1 cellular context compared by ENCODE assay signal in the genomic region with DNA sequence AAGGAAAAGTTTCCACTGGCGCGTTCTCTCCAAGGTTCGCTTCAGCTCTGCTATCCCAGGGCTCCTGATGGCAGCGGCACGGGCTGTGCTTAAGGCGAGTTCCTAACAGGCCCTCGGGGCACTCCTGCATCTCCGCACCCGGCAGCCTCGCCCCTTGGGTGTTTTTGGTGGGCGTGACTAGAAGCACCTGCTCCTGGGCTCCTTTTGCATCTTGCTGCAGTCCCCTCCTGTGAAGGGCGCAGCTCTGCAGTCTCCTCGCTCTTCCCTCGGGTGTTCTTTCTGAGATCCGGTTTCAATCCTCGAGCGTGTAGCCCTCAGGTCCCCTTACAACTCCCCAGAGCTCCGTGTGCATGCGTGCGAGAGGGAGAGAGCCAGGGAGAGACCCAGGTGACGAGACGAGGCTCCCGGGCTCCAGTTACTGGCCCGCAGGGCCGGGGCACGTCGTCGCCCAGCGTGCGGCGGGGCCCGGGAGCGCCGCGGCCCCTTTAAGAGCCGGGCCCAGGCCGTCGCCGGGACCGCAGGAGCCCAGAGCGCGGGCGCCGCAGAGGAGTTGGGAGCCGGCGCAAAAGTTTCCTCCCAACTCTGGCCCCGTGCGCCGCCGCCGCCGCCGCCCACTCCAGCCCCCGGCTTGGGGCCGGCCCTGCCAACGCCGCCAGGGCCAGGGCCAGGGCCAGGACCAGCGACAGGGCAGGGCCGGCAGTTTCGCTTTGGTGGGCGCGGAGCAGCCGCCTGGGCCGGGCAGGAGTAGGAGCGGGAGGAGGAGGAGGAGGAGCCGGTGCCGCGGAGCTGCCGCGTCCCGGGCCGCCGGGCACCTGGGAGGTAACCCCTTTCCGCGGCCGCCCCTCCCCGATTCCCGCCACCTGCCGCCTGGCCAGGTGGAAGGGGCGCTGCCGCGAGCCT.
TF ChIP-seq lines count a peak whose summit lies in the region.

A gene with protein sequence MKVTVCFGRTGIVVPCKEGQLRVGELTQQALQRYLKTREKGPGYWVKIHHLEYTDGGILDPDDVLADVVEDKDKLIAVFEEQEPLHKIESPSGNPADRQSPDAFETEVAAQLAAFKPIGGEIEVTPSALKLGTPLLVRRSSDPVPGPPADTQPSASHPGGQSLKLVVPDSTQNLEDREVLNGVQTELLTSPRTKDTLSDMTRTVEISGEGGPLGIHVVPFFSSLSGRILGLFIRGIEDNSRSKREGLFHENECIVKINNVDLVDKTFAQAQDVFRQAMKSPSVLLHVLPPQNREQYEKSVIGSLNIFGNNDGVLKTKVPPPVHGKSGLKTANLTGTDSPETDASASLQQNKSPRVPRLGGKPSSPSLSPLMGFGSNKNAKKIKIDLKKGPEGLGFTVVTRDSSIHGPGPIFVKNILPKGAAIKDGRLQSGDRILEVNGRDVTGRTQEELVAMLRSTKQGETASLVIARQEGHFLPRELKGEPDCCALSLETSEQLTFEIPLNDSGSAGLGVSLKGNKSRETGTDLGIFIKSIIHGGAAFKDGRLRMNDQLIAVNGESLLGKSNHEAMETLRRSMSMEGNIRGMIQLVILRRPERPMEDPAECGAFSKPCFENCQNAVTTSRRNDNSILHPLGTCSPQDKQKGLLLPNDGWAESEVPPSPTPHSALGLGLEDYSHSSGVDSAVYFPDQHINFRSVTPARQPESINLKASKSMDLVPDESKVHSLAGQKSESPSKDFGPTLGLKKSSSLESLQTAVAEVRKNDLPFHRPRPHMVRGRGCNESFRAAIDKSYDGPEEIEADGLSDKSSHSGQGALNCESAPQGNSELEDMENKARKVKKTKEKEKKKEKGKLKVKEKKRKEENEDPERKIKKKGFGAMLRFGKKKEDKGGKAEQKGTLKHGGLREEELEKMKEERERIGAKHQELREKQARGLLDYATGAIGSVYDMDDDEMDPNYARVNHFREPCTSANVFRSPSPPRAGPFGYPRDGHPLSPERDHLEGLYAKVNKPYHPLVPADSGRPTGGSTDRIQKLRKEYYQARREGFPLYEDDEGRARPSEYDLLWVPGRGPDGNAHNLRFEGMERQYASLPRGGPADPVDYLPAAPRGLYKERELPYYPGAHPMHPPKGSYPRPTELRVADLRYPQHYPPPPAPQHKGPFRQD (N-terminal part only) (plus strand): TSS at position 515 of the 900 bp plus-strand sequence. CDS start 525 bp downstream, outside the sequence.

TF ChIP-seq in HepG2, 621 proteins besides CTCF, POLR2A, EP300 and RAD21 (continued from another document and continues in another):
- TF ChIP-seq, protein P1, sequence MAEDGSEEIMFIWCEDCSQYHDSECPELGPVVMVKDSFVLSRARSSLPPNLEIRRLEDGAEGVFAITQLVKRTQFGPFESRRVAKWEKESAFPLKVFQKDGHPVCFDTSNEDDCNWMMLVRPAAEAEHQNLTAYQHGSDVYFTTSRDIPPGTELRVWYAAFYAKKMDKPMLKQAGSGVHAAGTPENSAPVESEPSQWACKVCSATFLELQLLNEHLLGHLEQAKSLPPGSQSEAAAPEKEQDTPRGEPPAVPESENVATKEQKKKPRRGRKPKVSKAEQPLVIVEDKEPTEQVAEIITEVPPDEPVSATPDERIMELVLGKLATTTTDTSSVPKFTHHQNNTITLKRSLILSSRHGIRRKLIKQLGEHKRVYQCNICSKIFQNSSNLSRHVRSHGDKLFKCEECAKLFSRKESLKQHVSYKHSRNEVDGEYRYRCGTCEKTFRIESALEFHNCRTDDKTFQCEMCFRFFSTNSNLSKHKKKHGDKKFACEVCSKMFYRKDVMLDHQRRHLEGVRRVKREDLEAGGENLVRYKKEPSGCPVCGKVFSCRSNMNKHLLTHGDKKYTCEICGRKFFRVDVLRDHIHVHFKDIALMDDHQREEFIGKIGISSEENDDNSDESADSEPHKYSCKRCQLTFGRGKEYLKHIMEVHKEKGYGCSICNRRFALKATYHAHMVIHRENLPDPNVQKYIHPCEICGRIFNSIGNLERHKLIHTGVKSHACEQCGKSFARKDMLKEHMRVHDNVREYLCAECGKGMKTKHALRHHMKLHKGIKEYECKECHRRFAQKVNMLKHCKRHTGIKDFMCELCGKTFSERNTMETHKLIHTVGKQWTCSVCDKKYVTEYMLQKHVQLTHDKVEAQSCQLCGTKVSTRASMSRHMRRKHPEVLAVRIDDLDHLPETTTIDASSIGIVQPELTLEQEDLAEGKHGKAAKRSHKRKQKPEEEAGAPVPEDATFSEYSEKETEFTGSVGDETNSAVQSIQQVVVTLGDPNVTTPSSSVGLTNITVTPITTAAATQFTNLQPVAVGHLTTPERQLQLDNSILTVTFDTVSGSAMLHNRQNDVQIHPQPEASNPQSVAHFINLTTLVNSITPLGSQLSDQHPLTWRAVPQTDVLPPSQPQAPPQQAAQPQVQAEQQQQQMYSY (CRISPR knock-in tag; IDR thresholded peaks at IDR 0.05): peak; percentile 19; the same call in 1 of the 2 replicates
- TF ChIP-seq ZNF737 (CRISPR knock-in tag; IDR thresholded peaks at IDR 0.05; ENCODE audit: borderline replicate concordance) (0 out of 2 replicates have a peak, but pooled peaks have one; percentile 62), JARID2 (CRISPR knock-in tag; IDR thresholded peaks at IDR 0.05; ENCODE audit: insufficient replicate concordance) (peak; percentile 35), SALL2 (CRISPR knock-in tag; IDR thresholded peaks at IDR 0.05) (0 out of 2 replicates have a peak, but pooled peaks have one; percentile 14), SAFB2 (CRISPR knock-in tag; IDR thresholded peaks at IDR 0.05; ENCODE audit: borderline replicate concordance, low read depth) (peak; percentile 14; the same call in 1 of the 2 replicates), ZSCAN21 (CRISPR knock-in tag; IDR thresholded peaks at IDR 0.05; ENCODE audit: borderline replicate concordance) (peak; percentile 56; the same call in 1 of the 2 replicates), PAF1 (CRISPR knock-in tag; IDR thresholded peaks at IDR 0.05) (no peak), HIVEP1 (CRISPR knock-in tag; IDR thresholded peaks at IDR 0.05) (peak; percentile 68; the same call in 1 of the 2 replicates), KLF15 (CRISPR knock-in tag; IDR thresholded peaks at IDR 0.05; ENCODE audit: borderline replicate concordance) (no peak), TOPORS (CRISPR knock-in tag; IDR thresholded peaks at IDR 0.05) (no peak; the same call in 1 of the 2 replicates), ZFX (CRISPR knock-in tag; IDR thresholded peaks at IDR 0.05; ENCODE audit: low read depth) (peak; percentile 91), POGZ (CRISPR knock-in tag; IDR thresholded peaks at IDR 0.05) (peak; percentile 44; the same call in 1 of the 2 replicates), SNAPC2 (CRISPR knock-in tag; IDR thresholded peaks at IDR 0.05) (0 out of 2 replicates have a peak, but pooled peaks have one; percentile 60), ZNF746 (CRISPR knock-in tag; IDR thresholded peaks at IDR 0.05) (no peak), ZNF460 (CRISPR knock-in tag; IDR thresholded peaks at IDR 0.05; ENCODE audit: borderline replicate concordance) (no peak), SIX1 (CRISPR knock-in tag; IDR thresholded peaks at IDR 0.05; ENCODE audit: borderline replicate concordance) (peak; percentile 10; the same call in 1 of the 2 replicates), ZNF446 (CRISPR knock-in tag; IDR thresholded peaks at IDR 0.05) (0 out of 2 replicates have a peak, but pooled peaks have one; percentile 74), MED1 (CRISPR knock-in tag; IDR thresholded peaks at IDR 0.05) (peak; percentile 22; the same call in 1 of the 2 replicates), ZNF326 (CRISPR knock-in tag; IDR thresholded peaks at IDR 0.05; ENCODE audit: borderline replicate concordance) (no peak), ZNF30 (CRISPR knock-in tag; IDR thresholded peaks at IDR 0.05) (no peak), ZBTB1 (CRISPR knock-in tag; IDR thresholded peaks at IDR 0.05; ENCODE audit: borderline replicate concordance) (no peak), RXRB (CRISPR knock-in tag; IDR thresholded peaks at IDR 0.05; ENCODE audit: borderline replicate concordance) (no peak), BRCA1 (CRISPR knock-in tag; IDR thresholded peaks at IDR 0.05) (0 out of 2 replicates have a peak, but pooled peaks have one; percentile 58)
- TF ChIP-seq, protein P2, sequence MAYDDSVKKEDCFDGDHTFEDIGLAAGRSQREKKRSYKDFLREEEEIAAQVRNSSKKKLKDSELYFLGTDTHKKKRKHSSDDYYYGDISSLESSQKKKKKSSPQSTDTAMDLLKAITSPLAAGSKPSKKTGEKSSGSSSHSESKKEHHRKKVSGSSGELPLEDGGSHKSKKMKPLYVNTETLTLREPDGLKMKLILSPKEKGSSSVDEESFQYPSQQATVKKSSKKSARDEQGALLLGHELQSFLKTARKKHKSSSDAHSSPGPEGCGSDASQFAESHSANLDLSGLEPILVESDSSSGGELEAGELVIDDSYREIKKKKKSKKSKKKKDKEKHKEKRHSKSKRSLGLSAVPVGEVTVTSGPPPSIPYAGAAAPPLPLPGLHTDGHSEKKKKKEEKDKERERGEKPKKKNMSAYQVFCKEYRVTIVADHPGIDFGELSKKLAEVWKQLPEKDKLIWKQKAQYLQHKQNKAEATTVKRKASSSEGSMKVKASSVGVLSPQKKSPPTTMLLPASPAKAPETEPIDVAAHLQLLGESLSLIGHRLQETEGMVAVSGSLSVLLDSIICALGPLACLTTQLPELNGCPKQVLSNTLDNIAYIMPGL (CRISPR knock-in tag; IDR thresholded peaks at IDR 0.05; ENCODE audit: borderline replicate concordance in 1 of 2, low read depth in 1 of 2): peak in 1 of 2 experiments; percentile 63; a peak in 2 of 4 replicates
- TF ChIP-seq, protein P3, sequence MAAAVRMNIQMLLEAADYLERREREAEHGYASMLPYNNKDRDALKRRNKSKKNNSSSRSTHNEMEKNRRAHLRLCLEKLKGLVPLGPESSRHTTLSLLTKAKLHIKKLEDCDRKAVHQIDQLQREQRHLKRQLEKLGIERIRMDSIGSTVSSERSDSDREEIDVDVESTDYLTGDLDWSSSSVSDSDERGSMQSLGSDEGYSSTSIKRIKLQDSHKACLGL (CRISPR knock-in tag; IDR thresholded peaks at IDR 0.05): peak; percentile 75
- TF ChIP-seq, protein P4, sequence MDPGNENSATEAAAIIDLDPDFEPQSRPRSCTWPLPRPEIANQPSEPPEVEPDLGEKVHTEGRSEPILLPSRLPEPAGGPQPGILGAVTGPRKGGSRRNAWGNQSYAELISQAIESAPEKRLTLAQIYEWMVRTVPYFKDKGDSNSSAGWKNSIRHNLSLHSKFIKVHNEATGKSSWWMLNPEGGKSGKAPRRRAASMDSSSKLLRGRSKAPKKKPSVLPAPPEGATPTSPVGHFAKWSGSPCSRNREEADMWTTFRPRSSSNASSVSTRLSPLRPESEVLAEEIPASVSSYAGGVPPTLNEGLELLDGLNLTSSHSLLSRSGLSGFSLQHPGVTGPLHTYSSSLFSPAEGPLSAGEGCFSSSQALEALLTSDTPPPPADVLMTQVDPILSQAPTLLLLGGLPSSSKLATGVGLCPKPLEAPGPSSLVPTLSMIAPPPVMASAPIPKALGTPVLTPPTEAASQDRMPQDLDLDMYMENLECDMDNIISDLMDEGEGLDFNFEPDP (CRISPR knock-in tag; conservative IDR thresholded peaks at IDR 0.05): 0 out of 2 replicates have a peak, but pooled peaks have one; percentile 61
- TF ChIP-seq, protein P5, sequence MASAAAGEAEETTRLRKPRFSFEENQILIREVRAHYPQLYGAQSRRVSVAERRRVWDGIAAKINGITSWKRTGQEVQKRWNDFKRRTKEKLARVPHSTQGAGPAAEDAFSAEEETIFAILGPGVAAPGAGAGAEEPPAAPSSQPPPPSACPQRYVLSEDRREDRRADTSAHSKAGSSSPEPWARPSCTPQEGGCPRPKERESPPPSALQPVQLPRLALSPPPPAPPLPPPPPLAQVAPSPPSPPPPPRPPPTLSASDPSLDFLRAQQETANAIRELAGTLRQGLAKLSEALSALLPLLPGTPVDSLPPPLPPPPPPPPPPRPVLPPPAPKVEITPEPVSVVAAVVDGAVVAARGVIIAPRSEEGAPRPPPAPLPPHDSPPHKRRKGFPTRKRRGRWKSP (CRISPR knock-in tag; IDR thresholded peaks at IDR 0.05): peak; percentile 74; the same call in 1 of the 2 replicates
- TF ChIP-seq, protein P6, sequence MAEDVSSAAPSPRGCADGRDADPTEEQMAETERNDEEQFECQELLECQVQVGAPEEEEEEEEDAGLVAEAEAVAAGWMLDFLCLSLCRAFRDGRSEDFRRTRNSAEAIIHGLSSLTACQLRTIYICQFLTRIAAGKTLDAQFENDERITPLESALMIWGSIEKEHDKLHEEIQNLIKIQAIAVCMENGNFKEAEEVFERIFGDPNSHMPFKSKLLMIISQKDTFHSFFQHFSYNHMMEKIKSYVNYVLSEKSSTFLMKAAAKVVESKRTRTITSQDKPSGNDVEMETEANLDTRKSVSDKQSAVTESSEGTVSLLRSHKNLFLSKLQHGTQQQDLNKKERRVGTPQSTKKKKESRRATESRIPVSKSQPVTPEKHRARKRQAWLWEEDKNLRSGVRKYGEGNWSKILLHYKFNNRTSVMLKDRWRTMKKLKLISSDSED (CRISPR knock-in tag; IDR thresholded peaks at IDR 0.05): 0 out of 2 replicates have a peak, but pooled peaks have one; percentile 26
- TF ChIP-seq, protein P7, sequence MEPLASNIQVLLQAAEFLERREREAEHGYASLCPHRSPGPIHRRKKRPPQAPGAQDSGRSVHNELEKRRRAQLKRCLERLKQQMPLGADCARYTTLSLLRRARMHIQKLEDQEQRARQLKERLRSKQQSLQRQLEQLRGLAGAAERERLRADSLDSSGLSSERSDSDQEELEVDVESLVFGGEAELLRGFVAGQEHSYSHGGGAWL (CRISPR knock-in tag; IDR thresholded peaks at IDR 0.05): no peak; the same call in 1 of the 2 replicates
- TF ChIP-seq, protein P8, sequence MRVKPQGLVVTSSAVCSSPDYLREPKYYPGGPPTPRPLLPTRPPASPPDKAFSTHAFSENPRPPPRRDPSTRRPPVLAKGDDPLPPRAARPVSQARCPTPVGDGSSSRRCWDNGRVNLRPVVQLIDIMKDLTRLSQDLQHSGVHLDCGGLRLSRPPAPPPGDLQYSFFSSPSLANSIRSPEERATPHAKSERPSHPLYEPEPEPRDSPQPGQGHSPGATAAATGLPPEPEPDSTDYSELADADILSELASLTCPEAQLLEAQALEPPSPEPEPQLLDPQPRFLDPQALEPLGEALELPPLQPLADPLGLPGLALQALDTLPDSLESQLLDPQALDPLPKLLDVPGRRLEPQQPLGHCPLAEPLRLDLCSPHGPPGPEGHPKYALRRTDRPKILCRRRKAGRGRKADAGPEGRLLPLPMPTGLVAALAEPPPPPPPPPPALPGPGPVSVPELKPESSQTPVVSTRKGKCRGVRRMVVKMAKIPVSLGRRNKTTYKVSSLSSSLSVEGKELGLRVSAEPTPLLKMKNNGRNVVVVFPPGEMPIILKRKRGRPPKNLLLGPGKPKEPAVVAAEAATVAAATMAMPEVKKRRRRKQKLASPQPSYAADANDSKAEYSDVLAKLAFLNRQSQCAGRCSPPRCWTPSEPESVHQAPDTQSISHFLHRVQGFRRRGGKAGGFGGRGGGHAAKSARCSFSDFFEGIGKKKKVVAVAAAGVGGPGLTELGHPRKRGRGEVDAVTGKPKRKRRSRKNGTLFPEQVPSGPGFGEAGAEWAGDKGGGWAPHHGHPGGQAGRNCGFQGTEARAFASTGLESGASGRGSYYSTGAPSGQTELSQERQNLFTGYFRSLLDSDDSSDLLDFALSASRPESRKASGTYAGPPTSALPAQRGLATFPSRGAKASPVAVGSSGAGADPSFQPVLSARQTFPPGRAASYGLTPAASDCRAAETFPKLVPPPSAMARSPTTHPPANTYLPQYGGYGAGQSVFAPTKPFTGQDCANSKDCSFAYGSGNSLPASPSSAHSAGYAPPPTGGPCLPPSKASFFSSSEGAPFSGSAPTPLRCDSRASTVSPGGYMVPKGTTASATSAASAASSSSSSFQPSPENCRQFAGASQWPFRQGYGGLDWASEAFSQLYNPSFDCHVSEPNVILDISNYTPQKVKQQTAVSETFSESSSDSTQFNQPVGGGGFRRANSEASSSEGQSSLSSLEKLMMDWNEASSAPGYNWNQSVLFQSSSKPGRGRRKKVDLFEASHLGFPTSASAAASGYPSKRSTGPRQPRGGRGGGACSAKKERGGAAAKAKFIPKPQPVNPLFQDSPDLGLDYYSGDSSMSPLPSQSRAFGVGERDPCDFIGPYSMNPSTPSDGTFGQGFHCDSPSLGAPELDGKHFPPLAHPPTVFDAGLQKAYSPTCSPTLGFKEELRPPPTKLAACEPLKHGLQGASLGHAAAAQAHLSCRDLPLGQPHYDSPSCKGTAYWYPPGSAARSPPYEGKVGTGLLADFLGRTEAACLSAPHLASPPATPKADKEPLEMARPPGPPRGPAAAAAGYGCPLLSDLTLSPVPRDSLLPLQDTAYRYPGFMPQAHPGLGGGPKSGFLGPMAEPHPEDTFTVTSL (CRISPR knock-in tag; IDR thresholded peaks at IDR 0.05; ENCODE audit: borderline replicate concordance): peak; percentile 27; the same call in 1 of the 2 replicates
